In genomic region chr15:76931397-76932089, GRCh38 we compare ENCODE assay signal across 8 cellular contexts.
DNase-seq lines count a peak whose midpoint lies in the region; ATAC-seq and TF ChIP-seq lines count a peak whose summit lies in the region.

Gene RCN2, plus strand, starts transcription at chr15:76931749. Its CDS starts 93 bp downstream, at chr15:76931842.

- peak within 1 kb of the TSS; percentile 78 for H3K4me3 Mint-ChIP-seq in central memory CD8-positive, alpha-beta T cell

- peak; percentile 88 for ATAC-seq in HG03378 (IDR thresholded peaks at IDR 0.05; ENCODE audit: unreplicated experiment)
- peak; percentile 99 for ATAC-seq in activated CD4-positive, CD25-positive, alpha-beta regulatory T cell treated with anti-CD3 and anti-CD28 coated beads, Interleukin-2, amount 50 U/mL, for 24 hours
- peak; percentile 99 for ATAC-seq in central memory CD8-positive, alpha-beta T cell (replicated peaks; ENCODE audit: extremely low read depth, poor library complexity, severe bottlenecking)

- peak; percentile 92 for TF ChIP-seq POLR2A in GM19099 (IDR thresholded peaks at IDR 0.05; ENCODE audit: extremely low read depth, insufficient read length, low read depth)

- DNase-seq in AML-193 (lab: John Stamatoyannopoulos, UW), result peak; percentile 92 to 94
- DNase-seq in NCI-H446 treated with DMSO at 0.1 percent for 48 hours (lab: John Stamatoyannopoulos, UW), result peak; percentile 86
- DNase-seq in central memory CD8-positive, alpha-beta T cell (ENCODE audit: low spot score in 2 of 2), result peak; percentile 85 to 88
- DNase-seq in iris pigment epithelial cell (ENCODE audit: low read depth), result peak; percentile 95
- peak; percentile 84 to 91 for DNase-seq in stimulated activated CD4-positive, alpha-beta T cell treated with anti-CD3 and anti-CD28 coated beads, Interleukin-12 subunit alpha, Interleukin-12 subunit beta, amount 100 ng/mL, for 24 hours (ENCODE audit: low read depth in 2 of 2)

- peaks cover 10% of the 10 kb centered on the region for H3K36me3 Mint-ChIP-seq in central memory CD8-positive, alpha-beta T cell (ENCODE audit: insufficient read depth)

- H3K4me1 Mint-ChIP-seq in central memory CD8-positive, alpha-beta T cell, result peaks cover 24% of the 10 kb centered on the region

- H3K27ac Mint-ChIP-seq in central memory CD8-positive, alpha-beta T cell (ENCODE audit: low read depth), result peak within 1 kb of the TSS; percentile 76

- H3K27me3 Mint-ChIP-seq in central memory CD8-positive, alpha-beta T cell, result no peaks in the 10 kb centered on the region

- H3K9me3 Mint-ChIP-seq in central memory CD8-positive, alpha-beta T cell, result no peaks in the 10 kb centered on the region

Comparison
In these comparisons a context has a peak if more than half of its experiments do, and no peak if none do; other contexts are left out.
1. Peak in every context shown above with its lines: DNase-seq and ATAC-seq.